In the genomic region with DNA sequence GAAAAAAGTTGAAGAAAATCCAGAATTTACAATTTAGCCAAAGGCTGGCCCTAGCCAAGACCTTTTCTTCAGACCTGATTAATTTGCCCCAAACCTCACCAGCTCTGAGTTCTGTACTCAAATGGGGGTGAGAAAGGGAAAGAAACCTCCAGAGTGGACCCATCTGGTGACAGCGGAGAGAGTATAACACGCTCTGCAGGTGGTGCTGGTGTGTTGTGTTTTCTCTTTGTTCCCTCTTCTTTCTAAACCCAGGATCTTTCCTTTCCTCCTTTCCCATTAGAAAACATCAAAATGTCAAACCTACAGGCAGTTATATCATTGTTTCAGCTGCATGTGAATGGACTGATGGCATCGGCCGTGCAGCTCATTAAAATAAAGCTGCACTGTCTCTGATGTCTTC, we compare ENCODE assay signal across 20 cellular contexts.
DNase-seq lines count a peak whose midpoint lies in the region; ATAC-seq and TF ChIP-seq lines count a peak whose summit lies in the region.
"Had no signal": no experiment of that assay in that cellular context is flagged by ENCODE, and none has a peak within 500 bp of the region (broad histone marks: within the 10 kb centered on the region; RNA-seq: fewer than 3 reads in every experiment).

No MANE protein-coding gene starts in this region.

- TF ChIP-seq POLR2A in gastroesophageal sphincter (IDR thresholded peaks at IDR 0.05), result no peak

- in situ Hi-C loops in GM13977 (cut with MboI; ENCODE audit: low pct_unique_long_range_greater_than_20kb, low sequenced_read_pairs, unreplicated experiment), result no loop called here

- no peaks in the 10 kb centered on the region for H3K9me3 Mint-ChIP-seq in chondrocyte (ENCODE audit: low read depth)
- H3K9me3 Mint-ChIP-seq: activated naive CD4-positive, alpha-beta T cell treated with anti-CD3 and anti-CD28 coated beads, Interleukin-2, amount 50 U/mL, for 72 hours; activated T-cell treated with anti-CD3 and anti-CD28 coated beads, Interleukin-2, amount 50 U/mL, for 4 hours; natural killer cell; stimulated activated effector memory CD8-positive, alpha-beta T cell treated with anti-CD3 and anti-CD28 coated beads, Interleukin-12 subunit alpha, Interleukin-12 subunit beta, amount 100 ng/mL, for 72 hours had no signal

- WGBS in gastroesophageal sphincter (ENCODE audit: low coverage in 1 of 2), 2 donors, result 72 to 89% methylated on average over 2 to 4 of the region's 4 CpGs

- TF ChIP-seq EP300 in gastroesophageal sphincter (IDR thresholded peaks at IDR 0.05), result no peak

- H3K27ac ChIP-seq in ascending aorta (no peak overlapping the region), caudate nucleus (ENCODE audit: low read depth, low read length) (no peak overlapping the region), gastroesophageal sphincter (no peak overlapping the region)
- H3K27ac ChIP-seq: BLaER1, prostate gland, SK-N-MC, tibial artery had no signal

- H3K27me3 Mint-ChIP-seq in chondrocyte (ENCODE audit: low read depth), result peaks cover 4% of the 10 kb centered on the region

- peak; percentile 27 for ATAC-seq in left lobe of liver
- no peak for ATAC-seq in gastroesophageal sphincter
- ATAC-seq: activated naive CD4-positive, alpha-beta T cell treated with anti-CD3 and anti-CD28 coated beads, Interleukin-2, amount 50 U/mL, for 72 hours; activated T-cell treated with anti-CD3 and anti-CD28 coated beads, Interleukin-2, amount 50 U/mL, for 4 hours; natural killer cell; stimulated activated effector memory CD8-positive, alpha-beta T cell treated with anti-CD3 and anti-CD28 coated beads, Interleukin-12 subunit alpha, Interleukin-12 subunit beta, amount 100 ng/mL, for 72 hours had no signal

- H3K27me3 ChIP-seq in ascending aorta (no peaks in the 10 kb centered on the region), gastroesophageal sphincter (peaks cover 8% of the 10 kb centered on the region)
- H3K27me3 ChIP-seq: BLaER1, tibial artery had no signal

- no peaks in the 10 kb centered on the region for H3K9me3 ChIP-seq in ascending aorta
- H3K9me3 ChIP-seq in gastroesophageal sphincter, result no peaks in the 10 kb centered on the region
- H3K9me3 ChIP-seq: prostate gland, tibial artery had no signal

- intact Hi-C loops in ascending aorta (cut with DNase I), result no loop called here

- H3K4me3 Mint-ChIP-seq in chondrocyte (ENCODE audit: unreplicated experiment), result no peak overlapping the region
- H3K4me3 Mint-ChIP-seq: activated T-cell treated with anti-CD3 and anti-CD28 coated beads, Interleukin-2, amount 50 U/mL, for 4 hours; natural killer cell; stimulated activated effector memory CD8-positive, alpha-beta T cell treated with anti-CD3 and anti-CD28 coated beads, Interleukin-12 subunit alpha, Interleukin-12 subunit beta, amount 100 ng/mL, for 72 hours had no signal

- no peak overlapping the region for H3K4me3 ChIP-seq in LNCaP clone FGC (ENCODE audit: low read depth, low read length)
- no peak overlapping the region for H3K4me3 ChIP-seq in ascending aorta
- H3K4me3 ChIP-seq in gastroesophageal sphincter, result no peak overlapping the region
- H3K4me3 ChIP-seq: BLaER1, prostate gland, SK-N-MC, tibial artery had no signal

- no peaks in the 10 kb centered on the region for H3K36me3 Mint-ChIP-seq in chondrocyte (ENCODE audit: low read depth)
- H3K36me3 Mint-ChIP-seq: activated naive CD4-positive, alpha-beta T cell treated with anti-CD3 and anti-CD28 coated beads, Interleukin-2, amount 50 U/mL, for 72 hours; natural killer cell; stimulated activated effector memory CD8-positive, alpha-beta T cell treated with anti-CD3 and anti-CD28 coated beads, Interleukin-12 subunit alpha, Interleukin-12 subunit beta, amount 100 ng/mL, for 72 hours had no signal

- peaks cover 7% of the 10 kb centered on the region for H3K4me1 Mint-ChIP-seq in chondrocyte (ENCODE audit: low read depth)
- H3K4me1 Mint-ChIP-seq: natural killer cell; stimulated activated effector memory CD8-positive, alpha-beta T cell treated with anti-CD3 and anti-CD28 coated beads, Interleukin-12 subunit alpha, Interleukin-12 subunit beta, amount 100 ng/mL, for 72 hours had no signal

- TF ChIP-seq CTCF in GM13977 (IDR thresholded peaks at IDR 0.05; ENCODE audit: extremely low read depth, insufficient read depth, missing control alignments) (peak; percentile 8), LNCaP clone FGC (IDR thresholded peaks at IDR 0.05; ENCODE audit: control insufficient read depth, extremely low read depth, insufficient read depth) (peak; percentile 25; the same call in 1 of the 2 replicates), chondrocyte (IDR thresholded peaks at IDR 0.05) (peak; percentile 62), ascending aorta (IDR thresholded peaks at IDR 0.05) (no peak), gastroesophageal sphincter (IDR thresholded peaks at IDR 0.05) (no peak)

- no peak overlapping the region for H3K27ac Mint-ChIP-seq in chondrocyte (ENCODE audit: unreplicated experiment)
- H3K27ac Mint-ChIP-seq: activated naive CD4-positive, alpha-beta T cell treated with anti-CD3 and anti-CD28 coated beads, Interleukin-2, amount 50 U/mL, for 72 hours; natural killer cell; stimulated activated effector memory CD8-positive, alpha-beta T cell treated with anti-CD3 and anti-CD28 coated beads, Interleukin-12 subunit alpha, Interleukin-12 subunit beta, amount 100 ng/mL, for 72 hours had no signal

- DNase-seq in GM13977 (ENCODE audit: low spot score) (no peak), LNCaP clone FGC (ENCODE audit: low read depth) (no peak), chondrocyte (ENCODE audit: low spot score) (no peak), left lobe of liver (ENCODE audit: low spot score) (no peak), ascending aorta (ENCODE audit: low spot score in 2 of 2) (no peak), caudate nucleus (lab: John Stamatoyannopoulos, UW) (no peak)
- DNase-seq: activated CD4-positive, alpha-beta T cell treated with anti-CD3 and anti-CD28 coated beads, Interleukin-2, amount 50 U/mL, for 48 hours; activated T-cell treated with anti-CD3 and anti-CD28 coated beads, Interleukin-2, amount 50 U/mL, for 4 hours; DMS79; effector CD8-positive, alpha-beta T cell; IMR-90; natural killer cell; NCI-H226; tibial artery had no signal

- no peaks in the 10 kb centered on the region for H3K4me1 ChIP-seq in ascending aorta
- H3K4me1 ChIP-seq in gastroesophageal sphincter, result no peaks in the 10 kb centered on the region
- H3K4me1 ChIP-seq: BLaER1, prostate gland, tibial artery had no signal

- H3K36me3 ChIP-seq in ascending aorta, result no peaks in the 10 kb centered on the region
- no peaks in the 10 kb centered on the region for H3K36me3 ChIP-seq in gastroesophageal sphincter
- H3K36me3 ChIP-seq: BLaER1, prostate gland, tibial artery had no signal

Comparison
In these comparisons a context has a peak if more than half of its experiments do, and no peak if none do; other contexts are left out.
1. CTCF ChIP-seq: peak in GM13977 (single experiment), LNCaP clone FGC (single experiment) and chondrocyte (single experiment); none in ascending aorta (0 of 3) and gastroesophageal sphincter (0 of 4).